10 cellular contexts compared by ENCODE assay signal in genomic region chr6:156698239-156699016, GRCh38.
DNase-seq lines count a peak whose midpoint lies in the region; ATAC-seq lines count a peak whose summit lies in the region.
"Had no signal": no experiment of that assay in that cellular context is flagged by ENCODE, and none has a peak within 500 bp of the region (broad histone marks: within the 10 kb centered on the region; RNA-seq: fewer than 3 reads in every experiment).

No MANE protein-coding gene starts in this region.

- no peak for DNase-seq in central memory CD8-positive, alpha-beta T cell (ENCODE audit: low spot score in 2 of 2)
- DNase-seq in NCI-H2171 (lab: John Stamatoyannopoulos, UW) (no peak), NOMO-1 treated with dmso at 0.1 percent for 144 hours (lab: John Stamatoyannopoulos, UW; ENCODE audit: unreplicated experiment) (no peak), NCI-H2107 treated with DMSO at 0.1 percent for 48 hours (lab: John Stamatoyannopoulos, UW; ENCODE audit: unreplicated experiment) (no peak)
- no peak for DNase-seq in CD8-positive, alpha-beta memory T cell
- DNase-seq: activated effector memory CD4-positive, alpha-beta T cell treated with anti-CD3 and anti-CD28 coated beads, Interleukin-2, amount 50 U/mL, for 16 hours had no signal

- H3K4me1 Mint-ChIP-seq in central memory CD8-positive, alpha-beta T cell: no peaks in the 10 kb centered on the region
- peaks cover 0 to 3% (median 0%) of the 10 kb centered on the region in 3 donors for H3K4me1 Mint-ChIP-seq in CD8-positive, alpha-beta memory T cell

- no peaks in the 10 kb centered on the region for H3K9me3 ChIP-seq in CD8-positive, alpha-beta memory T cell (ENCODE audit: low read length)
- H3K9me3 ChIP-seq: vagina had no signal

- no peak overlapping the region for H3K4me3 ChIP-seq in CD8-positive, alpha-beta memory T cell (ENCODE audit: low read length)
- H3K4me3 ChIP-seq: vagina had no signal

- H3K36me3 ChIP-seq in CD8-positive, alpha-beta memory T cell (ENCODE audit: insufficient read depth, low read length): no peaks in the 10 kb centered on the region
- H3K36me3 ChIP-seq: vagina had no signal

- H3K9me3 Mint-ChIP-seq in central memory CD8-positive, alpha-beta T cell: no peaks in the 10 kb centered on the region
- no peaks in the 10 kb centered on the region for H3K9me3 Mint-ChIP-seq in CD8-positive, alpha-beta memory T cell

- POLR2A ChIA-PET in CD8-positive, alpha-beta memory T cell (lab: Charles Lee): no interaction called here

- no peaks in the 10 kb centered on the region for H3K27me3 ChIP-seq in CD8-positive, alpha-beta memory T cell (ENCODE audit: insufficient read depth, low read length, poor library complexity, severe bottlenecking)
- H3K27me3 ChIP-seq: vagina had no signal

- H3K27ac ChIP-seq in CD8-positive, alpha-beta memory T cell (ENCODE audit: low read depth, low read length): no peak overlapping the region
- H3K27ac ChIP-seq: vagina had no signal

- H3K27me3 Mint-ChIP-seq in central memory CD8-positive, alpha-beta T cell: peaks cover 46% of the 10 kb centered on the region
- peaks cover 10 to 35% of the 10 kb centered on the region in 2 donors for H3K27me3 Mint-ChIP-seq in CD8-positive, alpha-beta memory T cell

- ATAC-seq in GM18519 (IDR thresholded peaks at IDR 0.05; ENCODE audit: low FRiP score, unreplicated experiment): peak; percentile 66
- ATAC-seq in GM21723 (IDR thresholded peaks at IDR 0.05; ENCODE audit: unreplicated experiment): peak; percentile 81
- ATAC-seq in HG03432 (IDR thresholded peaks at IDR 0.05; ENCODE audit: unreplicated experiment): peak; percentile 82
- peak; percentile 58 for ATAC-seq in central memory CD8-positive, alpha-beta T cell (replicated peaks; ENCODE audit: extremely low read depth, poor library complexity, severe bottlenecking)

- H3K36me3 Mint-ChIP-seq in central memory CD8-positive, alpha-beta T cell (ENCODE audit: insufficient read depth): peaks cover 2% of the 10 kb centered on the region
- no peaks in the 10 kb centered on the region for H3K36me3 Mint-ChIP-seq in CD8-positive, alpha-beta memory T cell

- H3K27ac Mint-ChIP-seq in central memory CD8-positive, alpha-beta T cell (ENCODE audit: low read depth): no peak overlapping the region
- H3K27ac Mint-ChIP-seq in CD8-positive, alpha-beta memory T cell: no peak overlapping the region

- no peak overlapping the region for H3K4me3 Mint-ChIP-seq in central memory CD8-positive, alpha-beta T cell
- H3K4me3 Mint-ChIP-seq in CD8-positive, alpha-beta memory T cell: no peak overlapping the region

- CTCF ChIA-PET in CD8-positive, alpha-beta memory T cell (lab: Charles Lee): no interaction called here

- H3K4me1 ChIP-seq in CD8-positive, alpha-beta memory T cell (ENCODE audit: insufficient read depth, low read length): no peaks in the 10 kb centered on the region
- H3K4me1 ChIP-seq: vagina had no signal
